In genomic region chr6:6772751-6773150, GRCh38 we compare ENCODE assay signal across 19 cellular contexts.
DNase-seq lines count a peak whose midpoint lies in the region; ATAC-seq, FAIRE-seq and TF ChIP-seq lines count a peak whose summit lies in the region.
"Had no signal": no experiment of that assay in that cellular context is flagged by ENCODE, and none has a peak within 500 bp of the region (broad histone marks: within the 10 kb centered on the region; RNA-seq: fewer than 3 reads in every experiment).

No MANE protein-coding gene starts in this region.

- H3K27ac Mint-ChIP-seq in GM23338: no peak overlapping the region
- H3K27ac Mint-ChIP-seq: activated CD8-positive, alpha-beta T cell treated with anti-CD3 and anti-CD28 coated beads for 36 hours; activated naive CD4-positive, alpha-beta T cell treated with anti-CD3 and anti-CD28 coated beads, Interleukin-2, amount 50 U/mL, for 24 hours; activated T-cell treated with anti-CD3 and anti-CD28 coated beads, Interleukin-2, amount 50 U/mL, for 24 hours; CD8-positive, alpha-beta memory T cell; H9 had no signal

- no TSS peak for BruUV-seq in K562 (replicated peaks; lab: Mats Ljungman, UMichigan)

- H3K36me3 ChIP-seq in GM23338 (ENCODE audit: insufficient read depth): no peaks in the 10 kb centered on the region
- no peaks in the 10 kb centered on the region for H3K36me3 ChIP-seq in K562 (ENCODE audit: control insufficient read depth, insufficient read depth, low read length)
- H3K36me3 ChIP-seq in pancreas: no peaks in the 10 kb centered on the region
- H3K36me3 ChIP-seq: colonic mucosa had no signal

- peak overlapping the region; percentile 81 for H2AFZ ChIP-seq in GM23338
- H2AFZ ChIP-seq in K562 (ENCODE audit: low read depth, low read length): peak overlapping the region; percentile 36

- no peaks in the 10 kb centered on the region for H4K20me1 ChIP-seq in GM23338 (replicated peaks; ENCODE audit: insufficient read depth)
- no peaks in the 10 kb centered on the region for H4K20me1 ChIP-seq in K562 (replicated peaks; ENCODE audit: control insufficient read depth, insufficient read depth, low read length)

- FAIRE-seq in K562 (lab: Jason Lieb, UNC): no peak
- no peak for FAIRE-seq in pancreas (lab: Jason Lieb, UNC)

- DNase-seq in GM23338 (ENCODE audit: low spot score) (peak; percentile 44), NCI-H146 treated with DMSO at 0.1 percent for 48 hours (lab: John Stamatoyannopoulos, UW; ENCODE audit: unreplicated experiment) (peak; percentile 73), K562 (ENCODE audit: extremely low read depth in 1 of 4, low spot score in 3 of 4) (no peak), pancreas (peak in 1 of 6 donors; percentile 34), inferior parietal cortex (ENCODE audit: extremely low spot score) (no peak)
- DNase-seq in activated CD4-positive, CD25-positive, alpha-beta regulatory T cell treated with anti-CD3 and anti-CD28 coated beads, Interleukin-2, amount 50 U/mL, for 72 hours: no peak
- DNase-seq: activated CD8-positive, alpha-beta T cell treated with anti-CD3 and anti-CD28 coated beads for 36 hours; activated T-cell treated with anti-CD3 and anti-CD28 coated beads, Interleukin-2, amount 50 U/mL, for 24 hours; CD8-positive, alpha-beta memory T cell; colonic mucosa; H9; hypothalamus; midbrain; MV-4-11; NCI-H226; stimulated activated naive CD4-positive, alpha-beta T cell treated with Interleukin-2 at 50 U/mL for 16 hours had no signal

- H3K9me3 Mint-ChIP-seq in GM23338: no peaks in the 10 kb centered on the region; the same call in 2 of the 3 replicates
- H3K9me3 Mint-ChIP-seq: activated CD8-positive, alpha-beta T cell treated with anti-CD3 and anti-CD28 coated beads for 36 hours; activated naive CD4-positive, alpha-beta T cell treated with anti-CD3 and anti-CD28 coated beads, Interleukin-2, amount 50 U/mL, for 24 hours; activated T-cell treated with anti-CD3 and anti-CD28 coated beads, Interleukin-2, amount 50 U/mL, for 24 hours had no signal

- no peaks in the 10 kb centered on the region for H3F3A ChIP-seq in GM23338 (replicated peaks; ENCODE audit: low read depth)

- CTCF ChIA-PET in K562 (lab: Yijun Ruan, JAX; ENCODE audit: low intra/inter-chr PET ratio): no interaction called here

- no peaks in the 10 kb centered on the region for H3K9me2 ChIP-seq in GM23338 (ENCODE audit: insufficient read depth)

- H3K27ac ChIP-seq in GM23338 (ENCODE audit: low read depth) (no peak overlapping the region), K562 (ENCODE audit: extremely low read depth, low read depth, low read length) (no peak overlapping the region), pancreas (no peak overlapping the region)
- H3K27ac ChIP-seq: colonic mucosa, HL-60 had no signal

- H3K27me3 Mint-ChIP-seq in GM23338 (ENCODE audit: insufficient read depth, low read depth, poor library complexity): peaks cover 2% of the 10 kb centered on the region

- H3K4me2 ChIP-seq in GM23338 (no peak overlapping the region), K562 (ENCODE audit: insufficient read depth, low read length) (peak overlapping the region; percentile 21; the same call in 1 of the 2 replicates)

- no peaks in the 10 kb centered on the region; the same call in 1 of the 2 replicates for H3K4me1 ChIP-seq in GM23338 (ENCODE audit: insufficient read depth)
- H3K4me1 ChIP-seq in K562 (replicated peaks in 1 of 2; ENCODE audit: control insufficient read depth in 2 of 2, insufficient read depth in 2 of 2, low read length in 2 of 2): peaks cover 4 to 14% of the 10 kb centered on the region in 2 experiments; a peak in 4 of 5 replicates
- H3K4me1 ChIP-seq in pancreas: no peaks in the 10 kb centered on the region
- H3K4me1 ChIP-seq: colonic mucosa had no signal

- H3K4me3 Mint-ChIP-seq in GM23338: no peak overlapping the region
- H3K4me3 Mint-ChIP-seq: activated CD8-positive, alpha-beta T cell treated with anti-CD3 and anti-CD28 coated beads for 36 hours; activated naive CD4-positive, alpha-beta T cell treated with anti-CD3 and anti-CD28 coated beads, Interleukin-2, amount 50 U/mL, for 24 hours; activated T-cell treated with anti-CD3 and anti-CD28 coated beads, Interleukin-2, amount 50 U/mL, for 24 hours; CD8-positive, alpha-beta memory T cell; H9 had no signal

- no peak for TF ChIP-seq EP300 in K562 (IDR thresholded peaks at IDR 0.05; ENCODE audit: low read length)

- H3K27me3 ChIP-seq in GM23338 (ENCODE audit: insufficient read depth) (no peaks in the 10 kb centered on the region), K562 (ENCODE audit: control insufficient read depth in 2 of 2, insufficient read depth in 2 of 2, low read length in 2 of 2) (peaks cover 0 to 4% of the 10 kb centered on the region in 2 experiments; a peak in 2 of 5 replicates), pancreas (no peaks in the 10 kb centered on the region)
- H3K27me3 ChIP-seq: colonic mucosa had no signal

- in situ Hi-C loops in K562 (cut with MboI): no loop called here

- intact Hi-C loops in K562 (cut with micrococcal nuclease) (no loop called here), pancreas (cut with DNase I) (no loop called here)

- POLR2A ChIA-PET in K562 (lab: Yijun Ruan, JAX): interaction anchor here (0.6 to 1.3 kb wide), 5 partner anchors 8 to 1883 kb away, joined by 3 to 5 read pairs (median 3); no protein-coding TSS in a partner anchor

- no peak for TF ChIP-seq POLR2A in K562 (conservative IDR thresholded peaks at IDR 0.05)

- peak; percentile 98 for ATAC-seq in GM23338
- ATAC-seq in K562: peak; percentile 61
- ATAC-seq in pancreas: peak; percentile 56 to 81 (median 71)
- ATAC-seq in GM21515 (IDR thresholded peaks at IDR 0.05; ENCODE audit: unreplicated experiment): no peak
- ATAC-seq: activated CD8-positive, alpha-beta T cell treated with anti-CD3 and anti-CD28 coated beads for 36 hours had no signal

- H3K79me2 ChIP-seq in GM23338 (replicated peaks; ENCODE audit: insufficient read depth): no peaks in the 10 kb centered on the region
- H3K79me2 ChIP-seq in K562 (ENCODE audit: control insufficient read depth, insufficient read depth, low read length): no peaks in the 10 kb centered on the region

- TF ChIP-seq CTCF in GM23338 (conservative IDR thresholded peaks at IDR 0.05; ENCODE audit: low read depth in 2 of 2) (no peak), K562 (IDR thresholded peaks at IDR 0.05 in 2 of 3, conservative IDR thresholded peaks at IDR 0.05 in 1 of 3; ENCODE audit: insufficient read depth in 2 of 3, low read depth in 1 of 3, low read length in 3 of 3) (no peak), pancreas (IDR thresholded peaks at IDR 0.05) (no peak)

- no peaks in the 10 kb centered on the region for H3K36me3 Mint-ChIP-seq in GM23338 (ENCODE audit: low read depth)
- H3K36me3 Mint-ChIP-seq: activated naive CD4-positive, alpha-beta T cell treated with anti-CD3 and anti-CD28 coated beads, Interleukin-2, amount 50 U/mL, for 24 hours; CD8-positive, alpha-beta memory T cell had no signal

- H3K9ac ChIP-seq in K562 (ENCODE audit: insufficient read depth in 1 of 2, low read depth in 2 of 2, low read length in 2 of 2): peak overlapping the region in 1 of 2 experiments; percentile 87; a peak in 2 of 4 replicates

- H3K4me3 ChIP-seq in GM23338: no peak overlapping the region
- no peak overlapping the region for H3K4me3 ChIP-seq in K562
- no peak overlapping the region for H3K4me3 ChIP-seq in pancreas
- H3K4me3 ChIP-seq: colonic mucosa had no signal

- no peak for TF ChIP-seq RAD21 in K562 (CRISPR knock-in tag; conservative IDR thresholded peaks at IDR 0.05 in 1 of 2, IDR thresholded peaks at IDR 0.05 in 1 of 2)

- H3K9me1 ChIP-seq in K562 (ENCODE audit: control insufficient read depth, insufficient read depth, low read length): no peaks in the 10 kb centered on the region

- H3K9me3 ChIP-seq in K562 (replicated peaks; ENCODE audit: control insufficient read depth, insufficient read depth, low read depth, low read length) (no peaks in the 10 kb centered on the region), pancreas (no peaks in the 10 kb centered on the region)
- H3K9me3 ChIP-seq: colonic mucosa had no signal

- peaks cover 15% of the 10 kb centered on the region for H3K4me1 Mint-ChIP-seq in GM23338
- H3K4me1 Mint-ChIP-seq: activated naive CD4-positive, alpha-beta T cell treated with anti-CD3 and anti-CD28 coated beads, Interleukin-2, amount 50 U/mL, for 24 hours; CD8-positive, alpha-beta memory T cell had no signal

- WGBS in K562 (ENCODE audit: insufficient coverage, low coverage, missing lambda C conversion rate): 5% methylated on average over 6 of the region's 6 CpGs
- WGBS in pancreas, 2 donors: 16 to 18% methylated on average over 6 of the region's 6 CpGs

TF ChIP-seq in GM23338, 12 proteins besides CTCF, POLR2A, EP300 and RAD21 (continues in another document):
- TF ChIP-seq NANOG (IDR thresholded peaks at IDR 0.05; ENCODE audit: borderline replicate concordance) (no peak), STAT1 (IDR thresholded peaks at IDR 0.05; ENCODE audit: unreplicated experiment) (no peak), POLR2AphosphoS5 (IDR thresholded peaks at IDR 0.05; ENCODE audit: low read depth) (no peak), JUNB (IDR thresholded peaks at IDR 0.05; ENCODE audit: unreplicated experiment) (no peak)

TF ChIP-seq in K562, 482 proteins besides CTCF, POLR2A, EP300 and RAD21:
- TF ChIP-seq ZNF785 (CRISPR knock-in tag; IDR thresholded peaks at IDR 0.05) (no peak), UBTF (IDR thresholded peaks at IDR 0.05; ENCODE audit: borderline replicate concordance in 1 of 2, low read depth in 2 of 2, low read length in 2 of 2) (0 out of 4 replicates have a peak, but pooled peaks of 1 of the 2 experiments have one; percentile 9), NFIC (IDR thresholded peaks at IDR 0.05) (peak; percentile 51)

Comparison
In these comparisons a context has a peak if more than half of its experiments do, and no peak if none do; other contexts are left out.
1. DNase-seq: peak in GM23338 (single experiment) and NCI-H146 treated with DMSO at 0.1 percent for 48 hours (single experiment); none in K562 (0 of 4), activated CD4-positive, CD25-positive, alpha-beta regulatory T cell treated with anti-CD3 and anti-CD28 coated beads, Interleukin-2, amount 50 U/mL, for 72 hours (single experiment) and inferior parietal cortex (single experiment).